Comparison of ENCODE assay signal across 8 cellular contexts in the genomic region with DNA sequence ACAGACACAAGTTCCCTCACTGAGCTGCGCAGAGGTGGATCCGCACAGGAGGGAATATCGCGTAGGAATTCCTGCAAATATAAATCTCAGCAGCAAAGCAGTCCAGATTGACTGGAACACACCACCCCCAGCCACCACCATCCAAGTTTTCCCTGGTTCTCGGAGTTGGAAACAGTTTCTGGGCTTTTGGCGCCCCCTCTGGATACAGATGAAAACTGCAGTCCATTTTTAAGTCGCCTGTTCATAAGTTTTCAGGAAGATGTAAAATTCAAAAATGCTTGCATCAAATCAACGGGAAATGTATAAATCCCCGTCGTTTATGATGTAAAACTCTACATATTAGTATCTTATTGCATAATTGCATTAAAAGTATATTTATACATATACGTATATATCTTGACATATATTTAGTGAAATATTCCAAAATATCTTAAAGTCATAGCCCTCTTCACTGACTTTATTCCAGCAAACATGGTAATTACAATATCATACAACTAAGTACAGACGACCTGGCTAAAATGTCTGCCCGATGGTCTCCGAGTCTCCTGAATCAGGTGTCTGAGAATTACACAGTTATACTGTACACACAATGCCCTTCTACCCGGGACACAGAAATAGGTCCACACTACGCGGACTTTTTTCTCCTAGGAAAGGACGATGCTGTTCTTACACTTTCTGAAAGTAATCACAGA. TPM values are rescaled to one million over a fixed set of nuclear protein-coding genes. Genes with fewer than 3 reads are reported as not detected.
A peak's percentile ranks its signal among the peaks of the same experiment; 100 is the strongest.
DNase-seq lines count a peak whose midpoint lies in the region; ATAC-seq and TF ChIP-seq lines count a peak whose summit lies in the region.

No MANE protein-coding gene starts in this region.

- no peaks in the 10 kb centered on the region for H3K9me3 ChIP-seq in PC-3 (ENCODE audit: low read length)
- H3K9me3 ChIP-seq in testis, result no peaks in the 10 kb centered on the region

- H3K4me1 Mint-ChIP-seq in chondrocyte (ENCODE audit: low read depth), result peaks cover 48% of the 10 kb centered on the region

- H3K4me2 ChIP-seq in PC-3 (ENCODE audit: low read length), result peak overlapping the region; percentile 98

- peaks cover 20% of the 10 kb centered on the region for H3K27me3 Mint-ChIP-seq in chondrocyte (ENCODE audit: low read depth)

- H3K79me2 ChIP-seq in PC-3 (ENCODE audit: low read length), result peaks cover 35% of the 10 kb centered on the region

- no peaks in the 10 kb centered on the region for H3K9me2 ChIP-seq in PC-3 (replicated peaks; ENCODE audit: low read length)

- TSS peak; percentile 57 for BruUV-seq in PC-3 (replicated peaks; lab: Mats Ljungman, UMichigan)

- H4K20me1 ChIP-seq in PC-3 (ENCODE audit: low read length), result peaks cover 24% of the 10 kb centered on the region

- no peak overlapping the region for H3K27ac Mint-ChIP-seq in chondrocyte (ENCODE audit: unreplicated experiment)

- intact Hi-C loops in PC-3 (cut with micrococcal nuclease), result loop anchor here (1.0 to 10.0 kb wide), 9 partner anchors 159 to 1352 kb away; no protein-coding TSS in a partner anchor
- intact Hi-C loops in testis (cut with DNase I; ENCODE audit: low total_unique reads), result loop anchor here (10.0 kb wide), 1 partner anchor 644 kb away; no protein-coding TSS in a partner anchor

- POLR2A ChIA-PET in PC-3 (lab: Charles Lee; ENCODE audit: unreplicated experiment), result interaction anchor here (0.6 kb wide), 1 partner anchor 197 kb away, joined by 3 read pairs; no protein-coding TSS in a partner anchor

- H3K9ac ChIP-seq in PC-3 (ENCODE audit: low read length), result peak overlapping the region; percentile 89

- peak; percentile 43 for DNase-seq in DMS114 treated with DMSO at 0.1 percent for 48 hours (lab: John Stamatoyannopoulos, UW; ENCODE audit: unreplicated experiment)
- DNase-seq in HL-60 (ENCODE audit: low read depth in 1 of 2, low spot score in 1 of 2), result peak in 1 of 2 experiments; percentile 29
- peak; percentile 88 for DNase-seq in PC-3
- DNase-seq in chondrocyte (ENCODE audit: low spot score), result no peak
- DNase-seq in kidney tubule cell (ENCODE audit: low spot score), result peak; percentile 85
- peak; percentile 91 for DNase-seq in testis
- no peak for DNase-seq in activated gamma-delta T cell treated with Interleukin-2 at 50 U/mL for 16 hours

- H3K36me3 ChIP-seq in PC-3 (ENCODE audit: low read depth, low read length) (peaks cover 18% of the 10 kb centered on the region), testis (ENCODE audit: low read depth, missing control alignments) (no peaks in the 10 kb centered on the region)

- 6% methylated on average over 18 of the region's 18 CpGs for WGBS in testis, 2 donors

- peaks cover 77% of the 10 kb centered on the region for H3K27me3 ChIP-seq in HL-60 (ENCODE audit: insufficient read depth, poor library complexity, severe bottlenecking)
- no peaks in the 10 kb centered on the region for H3K27me3 ChIP-seq in PC-3 (ENCODE audit: low read length)
- no peaks in the 10 kb centered on the region for H3K27me3 ChIP-seq in testis

- no peaks in the 10 kb centered on the region for H3F3A ChIP-seq in PC-3 (ENCODE audit: low read length, unreplicated experiment)

- CTCF ChIA-PET in PC-3 (lab: Charles Lee), result interaction anchor here (0.6 to 1.1 kb wide), 3 partner anchors 221 to 645 kb away, joined by 3 to 6 read pairs (median 3); no protein-coding TSS in a partner anchor

- H3K27ac ChIP-seq in HL-60 (replicated peaks) (no peak overlapping the region), PC-3 (ENCODE audit: low read length) (peak overlapping the region; percentile 46), testis (peak overlapping the region in 1 of 2 donors; percentile 76)

- no peak for TF ChIP-seq POLR2A in testis (IDR thresholded peaks at IDR 0.05)

- H3K9me3 Mint-ChIP-seq in chondrocyte (ENCODE audit: low read depth), result no peaks in the 10 kb centered on the region

- H3K36me3 Mint-ChIP-seq in chondrocyte (ENCODE audit: low read depth), result peaks cover 5% of the 10 kb centered on the region

- peaks cover 20% of the 10 kb centered on the region for H3K4me1 ChIP-seq in PC-3 (ENCODE audit: insufficient read depth, low read length)
- peaks cover 14% of the 10 kb centered on the region for H3K4me1 ChIP-seq in testis

- H3K4me3 ChIP-seq in HL-60 (replicated peaks; ENCODE audit: insufficient read depth, low read length), result no peak overlapping the region
- H3K4me3 ChIP-seq in PC-3 (ENCODE audit: low read length), result peak overlapping the region; percentile 80
- H3K4me3 ChIP-seq in testis, result peak overlapping the region in 1 of 2 donors; percentile 60

- ATAC-seq in PC-3 (no peak), GM19328 (IDR thresholded peaks at IDR 0.05; ENCODE audit: unreplicated experiment) (no peak)

- peak; percentile 68 for TF ChIP-seq CTCF in HL-60 (IDR thresholded peaks at IDR 0.05; ENCODE audit: insufficient read depth, low read length)
- peak; percentile 98 for TF ChIP-seq CTCF in PC-3 (conservative IDR thresholded peaks at IDR 0.05; ENCODE audit: low read depth, low read length)
- TF ChIP-seq CTCF in chondrocyte (IDR thresholded peaks at IDR 0.05), result peak; percentile 93
- TF ChIP-seq CTCF in testis (IDR thresholded peaks at IDR 0.05), result peak; percentile 89 to 95 (median 91)

- peak overlapping the region; percentile 72 for H3K4me3 Mint-ChIP-seq in chondrocyte (ENCODE audit: unreplicated experiment)

- H2AFZ ChIP-seq in PC-3 (ENCODE audit: low read length), result peak overlapping the region; percentile 84

RNA-seq across cellular contexts. Expression of gene SOX9, which starts 2.1 kb away (rescaled TPM):
- 119 and 151 TPM in 2 replicates for total RNA-seq in PC-3 (2014; rRNA removed)
- total RNA-seq in chondrocyte, result 9.5 to 23.8 TPM (median 10.5 TPM) in 3 replicates
- 100 to 1,000 TPM; 166 to 240 TPM for total RNA-seq in testis
- polyA plus RNA-seq in testis (ENCODE audit: insufficient read depth, low read depth, low replicate concordance), result 80.0 TPM

Comparison
In these comparisons a context has a peak if more than half of its experiments do, and no peak if none do; other contexts are left out.
1. DNase-seq: peak in DMS114 treated with DMSO at 0.1 percent for 48 hours (single experiment), PC-3 (single experiment), kidney tubule cell (single experiment) and testis (single experiment); none in chondrocyte (single experiment) and activated gamma-delta T cell treated with Interleukin-2 at 50 U/mL for 16 hours (single experiment).
2. Peak in every context shown above with its lines, with median percentiles within 50 percentile points of each other: CTCF ChIP-seq.